In the genomic region with DNA sequence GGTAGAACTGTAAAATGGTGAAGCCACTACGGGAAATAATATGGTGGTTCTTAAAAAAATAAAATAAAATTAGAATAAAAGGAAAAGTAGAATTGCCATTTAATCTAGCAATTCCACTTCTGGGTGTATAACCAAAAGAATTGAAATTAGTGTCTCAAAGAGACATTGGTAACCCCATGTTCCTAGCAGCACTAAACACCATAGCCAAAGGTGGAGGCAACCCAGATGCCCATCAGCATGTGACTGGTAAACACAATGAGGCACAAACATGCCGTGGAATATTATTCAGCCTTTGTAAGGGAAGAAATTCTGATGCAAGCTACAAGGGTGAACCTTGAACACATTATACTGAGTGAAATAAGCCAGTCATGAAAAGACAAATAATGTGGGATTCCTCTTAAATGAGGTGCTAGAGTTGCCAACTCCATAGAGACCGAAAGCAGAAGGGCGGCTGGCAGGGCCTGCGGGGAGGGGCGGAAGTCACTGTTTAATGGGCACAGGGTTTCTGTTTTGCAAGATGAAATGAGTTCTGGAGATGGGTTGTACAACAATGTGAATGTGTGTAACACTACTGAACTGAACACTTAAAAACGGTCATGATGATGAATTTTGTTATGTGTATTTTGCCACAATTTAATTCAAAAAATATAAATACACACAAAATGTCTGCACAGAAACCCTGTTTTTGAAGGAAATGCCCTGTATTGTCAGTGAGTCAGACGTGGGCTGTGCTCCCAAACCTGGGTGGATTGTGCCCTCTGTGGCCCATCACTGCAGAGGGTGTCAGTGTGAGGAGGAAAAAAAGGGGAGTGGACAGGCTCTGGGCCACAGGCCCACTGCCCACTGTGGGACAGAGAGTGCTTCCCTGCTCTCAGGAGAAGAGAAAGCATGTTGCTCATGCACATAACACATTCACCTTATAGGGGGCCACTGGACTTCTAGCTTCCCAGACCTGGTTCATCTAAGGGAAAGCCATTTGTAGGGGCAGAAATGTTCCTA, we compare ENCODE assay signal across 1 cellular context.
TF ChIP-seq lines count a peak whose summit lies in the region.

No MANE protein-coding gene starts in this region.

TF ChIP-seq in K562, 482 proteins besides CTCF, POLR2A, EP300 and RAD21 (continues in another document):
- TF ChIP-seq ASH1L (IDR thresholded peaks at IDR 0.05; ENCODE audit: borderline replicate concordance, low read depth, partially characterized antibody): no peak
- no peak for TF ChIP-seq ZEB2 (IDR thresholded peaks at IDR 0.05)
- TF ChIP-seq SMAD4 (CRISPR knock-in tag; conservative IDR thresholded peaks at IDR 0.05): peak; percentile 50
- TF ChIP-seq FOXK2 (conservative IDR thresholded peaks at IDR 0.05 in 1 of 2, IDR thresholded peaks at IDR 0.05 in 1 of 2; ENCODE audit: low read depth in 2 of 2): no peak
- no peak for TF ChIP-seq ZNF655 (CRISPR knock-in tag; IDR thresholded peaks at IDR 0.05)
- peak; percentile 87 for TF ChIP-seq PTTG1 (tag; IDR thresholded peaks at IDR 0.05; ENCODE audit: low read depth)
- TF ChIP-seq ZNF518B (CRISPR knock-in tag; IDR thresholded peaks at IDR 0.05): no peak
- TF ChIP-seq KDM1A (IDR thresholded peaks at IDR 0.05): no peak
- no peak for TF ChIP-seq NR2C1 (IDR thresholded peaks at IDR 0.05)
- peak; percentile 46; the same call in 1 of the 2 replicates for TF ChIP-seq NR2C1 (tag; IDR thresholded peaks at IDR 0.05)
- no peak for TF ChIP-seq MECOM (CRISPR knock-in tag; IDR thresholded peaks at IDR 0.05)
- peak; percentile 32; the same call in 1 of the 2 replicates for TF ChIP-seq NFE2L1 (tag; IDR thresholded peaks at IDR 0.05; ENCODE audit: borderline replicate concordance, low read depth)
- TF ChIP-seq TGIF2 (CRISPR knock-in tag; IDR thresholded peaks at IDR 0.05): no peak
- TF ChIP-seq IRF2 (CRISPR knock-in tag; IDR thresholded peaks at IDR 0.05): no peak
- TF ChIP-seq, protein P1, sequence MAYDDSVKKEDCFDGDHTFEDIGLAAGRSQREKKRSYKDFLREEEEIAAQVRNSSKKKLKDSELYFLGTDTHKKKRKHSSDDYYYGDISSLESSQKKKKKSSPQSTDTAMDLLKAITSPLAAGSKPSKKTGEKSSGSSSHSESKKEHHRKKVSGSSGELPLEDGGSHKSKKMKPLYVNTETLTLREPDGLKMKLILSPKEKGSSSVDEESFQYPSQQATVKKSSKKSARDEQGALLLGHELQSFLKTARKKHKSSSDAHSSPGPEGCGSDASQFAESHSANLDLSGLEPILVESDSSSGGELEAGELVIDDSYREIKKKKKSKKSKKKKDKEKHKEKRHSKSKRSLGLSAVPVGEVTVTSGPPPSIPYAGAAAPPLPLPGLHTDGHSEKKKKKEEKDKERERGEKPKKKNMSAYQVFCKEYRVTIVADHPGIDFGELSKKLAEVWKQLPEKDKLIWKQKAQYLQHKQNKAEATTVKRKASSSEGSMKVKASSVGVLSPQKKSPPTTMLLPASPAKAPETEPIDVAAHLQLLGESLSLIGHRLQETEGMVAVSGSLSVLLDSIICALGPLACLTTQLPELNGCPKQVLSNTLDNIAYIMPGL (CRISPR knock-in tag; IDR thresholded peaks at IDR 0.05): no peak
- TF ChIP-seq PHF21A (IDR thresholded peaks at IDR 0.05; ENCODE audit: borderline replicate concordance, low read depth): no peak
- TF ChIP-seq ATF7 (IDR thresholded peaks at IDR 0.05): no peak
- TF ChIP-seq TAF7 (tag; IDR thresholded peaks at IDR 0.05): no peak
- no peak for TF ChIP-seq HLTF (IDR thresholded peaks at IDR 0.05)
- TF ChIP-seq CREB3 (tag; conservative IDR thresholded peaks at IDR 0.05; ENCODE audit: low read depth): 0 out of 2 replicates have a peak, but pooled peaks have one; percentile 37
- no peak for TF ChIP-seq FOS (IDR thresholded peaks at IDR 0.05; ENCODE audit: extremely low read depth, insufficient read length)
- TF ChIP-seq, protein P2, sequence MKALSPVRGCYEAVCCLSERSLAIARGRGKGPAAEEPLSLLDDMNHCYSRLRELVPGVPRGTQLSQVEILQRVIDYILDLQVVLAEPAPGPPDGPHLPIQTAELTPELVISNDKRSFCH (CRISPR knock-in tag; IDR thresholded peaks at IDR 0.05): no peak
- TF ChIP-seq, protein P2 (tag; IDR thresholded peaks at IDR 0.05): 0 out of 2 replicates have a peak, but pooled peaks have one; percentile 48
- no peak for TF ChIP-seq ZNF444 (CRISPR knock-in tag; IDR thresholded peaks at IDR 0.05)
- TF ChIP-seq NKRF (IDR thresholded peaks at IDR 0.05; ENCODE audit: borderline replicate concordance): no peak
- no peak for TF ChIP-seq SIRT6 (IDR thresholded peaks at IDR 0.05; ENCODE audit: low read depth, low read length)
- TF ChIP-seq, protein P3, sequence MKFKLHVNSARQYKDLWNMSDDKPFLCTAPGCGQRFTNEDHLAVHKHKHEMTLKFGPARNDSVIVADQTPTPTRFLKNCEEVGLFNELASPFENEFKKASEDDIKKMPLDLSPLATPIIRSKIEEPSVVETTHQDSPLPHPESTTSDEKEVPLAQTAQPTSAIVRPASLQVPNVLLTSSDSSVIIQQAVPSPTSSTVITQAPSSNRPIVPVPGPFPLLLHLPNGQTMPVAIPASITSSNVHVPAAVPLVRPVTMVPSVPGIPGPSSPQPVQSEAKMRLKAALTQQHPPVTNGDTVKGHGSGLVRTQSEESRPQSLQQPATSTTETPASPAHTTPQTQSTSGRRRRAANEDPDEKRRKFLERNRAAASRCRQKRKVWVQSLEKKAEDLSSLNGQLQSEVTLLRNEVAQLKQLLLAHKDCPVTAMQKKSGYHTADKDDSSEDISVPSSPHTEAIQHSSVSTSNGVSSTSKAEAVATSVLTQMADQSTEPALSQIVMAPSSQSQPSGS (CRISPR knock-in tag; IDR thresholded peaks at IDR 0.05): no peak
- no peak for TF ChIP-seq FOXJ3 (CRISPR knock-in tag; IDR thresholded peaks at IDR 0.05)
- TF ChIP-seq, protein P4, sequence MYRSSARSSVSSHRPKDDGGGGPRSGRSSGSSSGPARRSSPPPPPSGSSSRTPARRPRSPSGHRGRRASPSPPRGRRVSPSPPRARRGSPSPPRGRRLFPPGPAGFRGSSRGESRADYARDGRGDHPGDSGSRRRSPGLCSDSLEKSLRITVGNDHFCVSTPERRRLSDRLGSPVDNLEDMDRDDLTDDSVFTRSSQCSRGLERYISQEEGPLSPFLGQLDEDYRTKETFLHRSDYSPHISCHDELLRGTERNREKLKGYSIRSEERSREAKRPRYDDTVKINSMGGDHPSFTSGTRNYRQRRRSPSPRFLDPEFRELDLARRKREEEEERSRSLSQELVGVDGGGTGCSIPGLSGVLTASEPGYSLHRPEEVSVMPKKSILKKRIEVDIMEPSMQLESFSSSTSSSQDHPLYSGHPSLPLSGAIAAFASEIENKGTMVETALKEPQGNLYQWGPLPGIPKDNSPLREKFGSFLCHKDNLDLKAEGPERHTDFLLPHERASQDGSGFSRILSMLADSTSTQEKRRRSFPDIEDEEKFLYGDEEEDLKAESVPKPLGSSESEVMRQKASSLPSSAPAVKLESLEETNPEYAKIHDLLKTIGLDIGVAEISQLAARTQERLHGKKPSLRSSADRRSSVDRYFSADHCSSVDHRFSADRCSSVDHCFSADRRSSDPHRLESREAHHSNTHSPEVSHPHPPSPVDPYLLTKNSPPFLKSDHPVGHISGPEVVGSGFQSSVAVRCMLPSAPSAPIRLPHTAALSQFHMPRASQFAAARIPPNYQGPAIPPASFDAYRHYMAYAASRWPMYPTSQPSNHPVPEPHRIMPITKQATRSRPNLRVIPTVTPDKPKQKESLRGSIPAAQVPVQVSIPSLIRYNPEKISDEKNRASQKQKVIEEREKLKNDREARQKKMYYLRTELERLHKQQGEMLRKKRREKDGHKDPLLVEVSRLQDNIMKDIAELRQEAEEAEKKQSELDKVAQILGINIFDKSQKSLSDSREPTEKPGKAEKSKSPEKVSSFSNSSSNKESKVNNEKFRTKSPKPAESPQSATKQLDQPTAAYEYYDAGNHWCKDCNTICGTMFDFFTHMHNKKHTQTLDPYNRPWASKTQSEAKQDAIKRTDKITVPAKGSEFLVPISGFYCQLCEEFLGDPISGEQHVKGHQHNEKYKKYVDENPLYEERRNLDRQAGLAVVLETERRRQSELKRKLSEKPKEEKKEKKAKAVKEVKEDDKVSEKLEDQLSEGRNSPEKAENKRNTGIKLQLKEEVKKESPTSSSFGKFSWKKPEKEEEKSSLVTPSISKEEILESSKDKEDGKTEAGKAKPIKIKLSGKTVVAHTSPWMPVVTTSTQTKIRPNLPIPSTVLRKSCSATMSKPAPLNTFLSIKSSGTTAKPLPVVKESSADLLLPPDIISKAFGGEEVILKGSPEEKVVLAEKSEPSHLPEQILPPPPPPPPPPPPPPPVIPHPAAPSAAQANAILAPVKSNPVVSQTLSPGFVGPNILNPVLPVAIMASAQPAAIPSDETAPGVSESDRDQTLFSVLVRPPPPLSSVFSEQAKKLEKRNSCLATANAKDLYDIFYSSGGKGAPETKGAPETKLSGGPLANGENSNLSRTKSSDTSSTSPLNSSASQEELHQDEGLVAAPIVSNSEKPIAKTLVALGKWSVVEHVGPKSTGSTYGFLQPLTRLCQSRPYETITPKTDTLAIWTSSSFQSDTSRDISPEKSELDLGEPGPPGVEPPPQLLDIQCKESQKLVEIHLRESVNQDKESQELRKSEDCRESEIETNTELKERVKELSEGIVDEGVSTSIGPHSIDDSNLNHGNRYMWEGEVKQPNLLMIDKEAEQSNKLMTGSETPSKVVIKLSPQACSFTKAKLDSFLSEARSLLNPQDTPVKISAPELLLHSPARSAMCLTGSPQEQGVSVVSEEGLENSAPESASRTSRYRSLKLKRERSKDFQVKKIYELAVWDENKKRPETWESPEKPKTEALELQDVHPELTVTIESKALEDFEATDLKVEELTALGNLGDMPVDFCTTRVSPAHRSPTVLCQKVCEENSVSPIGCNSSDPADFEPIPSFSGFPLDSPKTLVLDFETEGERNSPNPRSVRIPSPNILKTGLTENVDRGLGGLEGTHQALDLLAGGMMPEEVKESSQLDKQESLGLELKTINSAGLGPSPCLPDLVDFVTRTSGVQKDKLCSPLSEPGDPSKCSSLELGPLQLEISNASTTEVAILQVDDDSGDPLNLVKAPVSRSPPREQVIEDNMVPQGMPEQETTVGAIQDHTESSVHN (IDR thresholded peaks at IDR 0.05; ENCODE audit: borderline replicate concordance in 1 of 2, low read depth in 1 of 2): no peak
- no peak for TF ChIP-seq MCM5 (IDR thresholded peaks at IDR 0.05; ENCODE audit: low read depth)
- no peak for TF ChIP-seq GATA2 (CRISPR knock-in tag; IDR thresholded peaks at IDR 0.05)
- TF ChIP-seq JUN (IDR thresholded peaks at IDR 0.05; ENCODE audit: borderline replicate concordance, low read depth, low read length): no peak
- no peak for TF ChIP-seq JUN (CRISPR knock-in tag; IDR thresholded peaks at IDR 0.05; ENCODE audit: borderline replicate concordance)
